1 cellular context compared by ENCODE assay signal in the genomic region with DNA sequence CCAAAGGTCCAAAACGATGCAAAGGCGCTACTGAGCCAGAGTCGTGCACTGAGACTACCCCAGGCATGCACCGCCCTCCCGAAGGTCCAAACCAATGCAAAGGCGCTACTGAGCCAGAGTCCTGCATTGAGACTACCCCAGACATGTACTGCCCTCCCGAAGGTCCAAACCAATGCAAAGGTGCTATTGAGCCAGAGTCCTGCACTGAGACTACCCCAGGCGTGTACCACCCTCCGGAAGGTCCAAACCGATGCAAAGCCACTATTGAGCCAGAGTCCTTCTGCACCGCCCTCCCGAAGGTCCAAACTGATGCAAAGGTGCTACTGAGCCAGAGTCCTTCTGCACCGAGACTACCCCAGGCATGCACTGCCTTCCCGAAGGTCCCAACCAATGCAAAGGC.
TF ChIP-seq lines count a peak whose summit lies in the region.

No MANE protein-coding gene starts in this region.

TF ChIP-seq in HepG2, 621 proteins besides CTCF, POLR2A, EP300 and RAD21 (continued from another document):
- TF ChIP-seq, protein P1, sequence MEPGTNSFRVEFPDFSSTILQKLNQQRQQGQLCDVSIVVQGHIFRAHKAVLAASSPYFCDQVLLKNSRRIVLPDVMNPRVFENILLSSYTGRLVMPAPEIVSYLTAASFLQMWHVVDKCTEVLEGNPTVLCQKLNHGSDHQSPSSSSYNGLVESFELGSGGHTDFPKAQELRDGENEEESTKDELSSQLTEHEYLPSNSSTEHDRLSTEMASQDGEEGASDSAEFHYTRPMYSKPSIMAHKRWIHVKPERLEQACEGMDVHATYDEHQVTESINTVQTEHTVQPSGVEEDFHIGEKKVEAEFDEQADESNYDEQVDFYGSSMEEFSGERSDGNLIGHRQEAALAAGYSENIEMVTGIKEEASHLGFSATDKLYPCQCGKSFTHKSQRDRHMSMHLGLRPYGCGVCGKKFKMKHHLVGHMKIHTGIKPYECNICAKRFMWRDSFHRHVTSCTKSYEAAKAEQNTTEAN (CRISPR knock-in tag; conservative IDR thresholded peaks at IDR 0.05) = no peak
- TF ChIP-seq MAZ (IDR thresholded peaks at IDR 0.05; ENCODE audit: borderline replicate concordance, low read depth, low read length) = no peak
- no peak for TF ChIP-seq MAZ (CRISPR knock-in tag; IDR thresholded peaks at IDR 0.05; ENCODE audit: low read depth)
- TF ChIP-seq, protein P2, sequence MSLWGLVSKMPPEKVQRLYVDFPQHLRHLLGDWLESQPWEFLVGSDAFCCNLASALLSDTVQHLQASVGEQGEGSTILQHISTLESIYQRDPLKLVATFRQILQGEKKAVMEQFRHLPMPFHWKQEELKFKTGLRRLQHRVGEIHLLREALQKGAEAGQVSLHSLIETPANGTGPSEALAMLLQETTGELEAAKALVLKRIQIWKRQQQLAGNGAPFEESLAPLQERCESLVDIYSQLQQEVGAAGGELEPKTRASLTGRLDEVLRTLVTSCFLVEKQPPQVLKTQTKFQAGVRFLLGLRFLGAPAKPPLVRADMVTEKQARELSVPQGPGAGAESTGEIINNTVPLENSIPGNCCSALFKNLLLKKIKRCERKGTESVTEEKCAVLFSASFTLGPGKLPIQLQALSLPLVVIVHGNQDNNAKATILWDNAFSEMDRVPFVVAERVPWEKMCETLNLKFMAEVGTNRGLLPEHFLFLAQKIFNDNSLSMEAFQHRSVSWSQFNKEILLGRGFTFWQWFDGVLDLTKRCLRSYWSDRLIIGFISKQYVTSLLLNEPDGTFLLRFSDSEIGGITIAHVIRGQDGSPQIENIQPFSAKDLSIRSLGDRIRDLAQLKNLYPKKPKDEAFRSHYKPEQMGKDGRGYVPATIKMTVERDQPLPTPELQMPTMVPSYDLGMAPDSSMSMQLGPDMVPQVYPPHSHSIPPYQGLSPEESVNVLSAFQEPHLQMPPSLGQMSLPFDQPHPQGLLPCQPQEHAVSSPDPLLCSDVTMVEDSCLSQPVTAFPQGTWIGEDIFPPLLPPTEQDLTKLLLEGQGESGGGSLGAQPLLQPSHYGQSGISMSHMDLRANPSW (CRISPR knock-in tag; IDR thresholded peaks at IDR 0.05; ENCODE audit: borderline replicate concordance) = no peak
- TF ChIP-seq, protein P3, sequence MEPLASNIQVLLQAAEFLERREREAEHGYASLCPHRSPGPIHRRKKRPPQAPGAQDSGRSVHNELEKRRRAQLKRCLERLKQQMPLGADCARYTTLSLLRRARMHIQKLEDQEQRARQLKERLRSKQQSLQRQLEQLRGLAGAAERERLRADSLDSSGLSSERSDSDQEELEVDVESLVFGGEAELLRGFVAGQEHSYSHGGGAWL (CRISPR knock-in tag; IDR thresholded peaks at IDR 0.05) = no peak
- TF ChIP-seq, protein P4, sequence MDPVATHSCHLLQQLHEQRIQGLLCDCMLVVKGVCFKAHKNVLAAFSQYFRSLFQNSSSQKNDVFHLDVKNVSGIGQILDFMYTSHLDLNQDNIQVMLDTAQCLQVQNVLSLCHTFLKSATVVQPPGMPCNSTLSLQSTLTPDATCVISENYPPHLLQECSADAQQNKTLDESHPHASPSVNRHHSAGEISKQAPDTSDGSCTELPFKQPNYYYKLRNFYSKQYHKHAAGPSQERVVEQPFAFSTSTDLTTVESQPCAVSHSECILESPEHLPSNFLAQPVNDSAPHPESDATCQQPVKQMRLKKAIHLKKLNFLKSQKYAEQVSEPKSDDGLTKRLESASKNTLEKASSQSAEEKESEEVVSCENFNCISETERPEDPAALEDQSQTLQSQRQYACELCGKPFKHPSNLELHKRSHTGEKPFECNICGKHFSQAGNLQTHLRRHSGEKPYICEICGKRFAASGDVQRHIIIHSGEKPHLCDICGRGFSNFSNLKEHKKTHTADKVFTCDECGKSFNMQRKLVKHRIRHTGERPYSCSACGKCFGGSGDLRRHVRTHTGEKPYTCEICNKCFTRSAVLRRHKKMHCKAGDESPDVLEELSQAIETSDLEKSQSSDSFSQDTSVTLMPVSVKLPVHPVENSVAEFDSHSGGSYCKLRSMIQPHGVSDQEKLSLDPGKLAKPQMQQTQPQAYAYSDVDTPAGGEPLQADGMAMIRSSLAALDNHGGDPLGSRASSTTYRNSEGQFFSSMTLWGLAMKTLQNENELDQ (CRISPR knock-in tag; IDR thresholded peaks at IDR 0.05; ENCODE audit: borderline replicate concordance) = no peak
